Comparison of ENCODE assay signal across 8 cellular contexts in genomic region chr15:43799209-43799944, GRCh38. TPM values are rescaled to one million over a fixed set of nuclear protein-coding genes. Genes with fewer than 3 reads are reported as not detected.
DNase-seq lines count a peak whose midpoint lies in the region; ATAC-seq and TF ChIP-seq lines count a peak whose summit lies in the region.

No MANE protein-coding gene starts in this region.

- no peak for ATAC-seq in activated T-cell treated with anti-CD3 and anti-CD28 coated beads, Interleukin-2, amount 50 U/mL, for 4 hours
- ATAC-seq in HG02610 (IDR thresholded peaks at IDR 0.05; ENCODE audit: unreplicated experiment), result no peak
- ATAC-seq in HG02763 (IDR thresholded peaks at IDR 0.05; ENCODE audit: unreplicated experiment), result no peak

- WGBS in tibial nerve, 2 donors, result 86 to 87% methylated on average over 16 of the region's 16 CpGs

- peaks cover 48% of the 10 kb centered on the region for H3K4me1 Mint-ChIP-seq in activated T-cell treated with anti-CD3 and anti-CD28 coated beads, Interleukin-2, amount 50 U/mL, for 4 hours (ENCODE audit: low read depth)
- H3K4me1 Mint-ChIP-seq in immature natural killer cell, result peaks cover 53 to 64% of the 10 kb centered on the region in 2 donors

- H3K36me3 ChIP-seq in SU-DHL-6 (ENCODE audit: low read length), result peaks cover 5% of the 10 kb centered on the region
- H3K36me3 ChIP-seq in tibial nerve, result peaks cover 4 to 81% (median 12%) of the 10 kb centered on the region in 3 donors

- DNase-seq in activated T-cell treated with anti-CD3 and anti-CD28 coated beads, Interleukin-2, amount 50 U/mL, for 4 hours, result no peak
- no peak for DNase-seq in activated T-cell treated with anti-CD3 and anti-CD28 coated beads, Interleukin-2, amount 50 U/mL, for 1 hour
- no peak for DNase-seq in immature natural killer cell
- no peak for DNase-seq in tibial nerve (ENCODE audit: low spot score in 2 of 2)
- no peak for DNase-seq in GOT3 (lab: John Stamatoyannopoulos, UW)

- H2AFZ ChIP-seq in SU-DHL-6 (ENCODE audit: low read depth, low read length, severe bottlenecking), result no peak overlapping the region

- peaks cover 22% of the 10 kb centered on the region for H3K79me2 ChIP-seq in SU-DHL-6 (ENCODE audit: insufficient read depth, low read length)

- peak overlapping the region; percentile 37 for H3K4me3 Mint-ChIP-seq in activated T-cell treated with anti-CD3 and anti-CD28 coated beads, Interleukin-2, amount 50 U/mL, for 4 hours
- peak overlapping the region in 4 of 5 donors; percentile 5 to 100 (median 86) for H3K4me3 Mint-ChIP-seq in immature natural killer cell

- H3K36me3 Mint-ChIP-seq in activated T-cell treated with anti-CD3 and anti-CD28 coated beads, Interleukin-2, amount 50 U/mL, for 4 hours (ENCODE audit: insufficient read depth), result peaks cover 52% of the 10 kb centered on the region
- H3K36me3 Mint-ChIP-seq in immature natural killer cell, result peaks cover 10 to 16% (median 16%) of the 10 kb centered on the region in 3 donors

- H3K4me2 ChIP-seq in SU-DHL-6 (ENCODE audit: low read depth, low read length, poor library complexity, severe bottlenecking), result peak overlapping the region; percentile 96

- H3K9ac ChIP-seq in SU-DHL-6 (ENCODE audit: low read length), result peak overlapping the region; percentile 92

- H3K27me3 Mint-ChIP-seq in activated T-cell treated with anti-CD3 and anti-CD28 coated beads, Interleukin-2, amount 50 U/mL, for 4 hours (ENCODE audit: low read depth), result no peaks in the 10 kb centered on the region
- H3K27me3 Mint-ChIP-seq in immature natural killer cell (ENCODE audit: low read depth in 3 of 3), result peaks cover 0 to 14% (median 8%) of the 10 kb centered on the region in 3 donors

- H3K27ac ChIP-seq in SU-DHL-6 (ENCODE audit: low read depth, low read length), result peak overlapping the region; percentile 96
- peak overlapping the region; percentile 83 to 98 (median 95) for H3K27ac ChIP-seq in tibial nerve

- no peaks in the 10 kb centered on the region for H3K9me2 ChIP-seq in SU-DHL-6 (replicated peaks; ENCODE audit: insufficient read depth, low read length)

- TF ChIP-seq CTCF in SU-DHL-6 (IDR thresholded peaks at IDR 0.05; ENCODE audit: insufficient read depth, low read length, poor library complexity, severe bottlenecking), result peak; percentile 61
- TF ChIP-seq CTCF in tibial nerve (IDR thresholded peaks at IDR 0.05), result no peak

- TF ChIP-seq EP300 in tibial nerve (IDR thresholded peaks at IDR 0.05), result no peak

- H3K9me3 Mint-ChIP-seq in activated T-cell treated with anti-CD3 and anti-CD28 coated beads, Interleukin-2, amount 50 U/mL, for 4 hours, result no peaks in the 10 kb centered on the region
- no peaks in the 10 kb centered on the region for H3K9me3 Mint-ChIP-seq in immature natural killer cell

- H3F3A ChIP-seq in SU-DHL-6 (ENCODE audit: insufficient read depth), result peaks cover 81% of the 10 kb centered on the region

- H4K20me1 ChIP-seq in SU-DHL-6 (ENCODE audit: low read depth, low read length), result no peaks in the 10 kb centered on the region

- TF ChIP-seq POLR2A in tibial nerve (IDR thresholded peaks at IDR 0.05), result no peak

- H3K27me3 ChIP-seq in SU-DHL-6 (ENCODE audit: low read length), result no peaks in the 10 kb centered on the region
- H3K27me3 ChIP-seq in tibial nerve, result no peaks in the 10 kb centered on the region

- H3K4me3 ChIP-seq in SU-DHL-6 (ENCODE audit: insufficient read depth, low read length, poor library complexity, severe bottlenecking) (peak overlapping the region; percentile 12), tibial nerve (no peak overlapping the region)

- H3K4me1 ChIP-seq in tibial nerve, result peaks cover 0 to 68% (median 23%) of the 10 kb centered on the region in 4 donors

- peak overlapping the region; percentile 97 to 100 (median 99) for H3K27ac Mint-ChIP-seq in immature natural killer cell

- H3K9me3 ChIP-seq in SU-DHL-6 (ENCODE audit: insufficient read depth, low read length) (no peaks in the 10 kb centered on the region), tibial nerve (no peaks in the 10 kb centered on the region)

RNA-seq across cellular contexts. Expression of gene SERINC4, which starts 0.6 kb away (rescaled TPM):
- total RNA-seq in activated T-cell treated with anti-CD3 and anti-CD28 coated beads, Interleukin-2, amount 50 U/mL, for 4 hours, result under 1 TPM; 0.08 to 0.24 (median 0.15) TPM
- 1 to 10 TPM in 2 of 3 donors, under 1 TPM in 1; 0.72 to 3.4 (median 1.3) TPM for polyA plus RNA-seq in immature natural killer cell
- total RNA-seq in tibial nerve, result under 1 TPM in 1 of 4 donors, not detected in 3; 0.20 TPM

RNA-seq across cellular contexts. Expression of gene HYPK, which starts 1.0 kb away (rescaled TPM):
- total RNA-seq in activated T-cell treated with anti-CD3 and anti-CD28 coated beads, Interleukin-2, amount 50 U/mL, for 4 hours, result 10 to 100 TPM; 48.3 to 50.7 (median 49.0) TPM
- polyA plus RNA-seq in immature natural killer cell, result 10 to 100 TPM in 2 of 3 donors, 1 to 10 TPM in 1; 4.1 to 20.3 (median 10.0) TPM
- total RNA-seq in tibial nerve, result 10 to 100 TPM in 3 of 4 donors, 1 to 10 TPM in 1; 7.5 to 27.6 (median 12.1) TPM

RNA-seq across cellular contexts. Expression of gene SERF2, which starts 7.3 kb away (rescaled TPM):
- total RNA-seq in activated T-cell treated with anti-CD3 and anti-CD28 coated beads, Interleukin-2, amount 50 U/mL, for 4 hours, result 100 to 1,000 TPM; 561 to 596 (median 567) TPM
- 1,000 to 10,000 TPM; 1,924 to 3,752 (median 2,420) TPM for polyA plus RNA-seq in immature natural killer cell
- total RNA-seq in tibial nerve, result 100 to 1,000 TPM; 698 to 988 (median 804) TPM

RNA-seq across cellular contexts. Expression of gene ELL3, which starts 22.6 kb away (rescaled TPM):
- 1 to 10 TPM in 1 of 3 donors, under 1 TPM in 2; 0.46 to 1.0 (median 0.63) TPM for total RNA-seq in activated T-cell treated with anti-CD3 and anti-CD28 coated beads, Interleukin-2, amount 50 U/mL, for 4 hours
- 1 to 10 TPM in 1 of 3 donors, under 1 TPM in 1, not detected in 1; 0.78 to 1.4 TPM for polyA plus RNA-seq in immature natural killer cell
- total RNA-seq in tibial nerve, result 10 to 100 TPM; 11.4 to 29.3 (median 13.0) TPM

RNA-seq across cellular contexts. Expression of gene MFAP1, which starts 25.1 kb away (rescaled TPM):
- total RNA-seq in activated T-cell treated with anti-CD3 and anti-CD28 coated beads, Interleukin-2, amount 50 U/mL, for 4 hours, result 10 to 100 TPM; 37.0 to 38.0 (median 37.4) TPM
- 10 to 100 TPM in 2 of 3 donors, 1 to 10 TPM in 1; 6.7 to 21.3 (median 10.4) TPM for polyA plus RNA-seq in immature natural killer cell
- total RNA-seq in tibial nerve, result 10 to 100 TPM in 3 of 4 donors, 1 to 10 TPM in 1; 9.6 to 15.7 (median 11.9) TPM
